Comparison of ENCODE assay signal across 2 cellular contexts in genomic region chr16:17328971-17329370, GRCh38.
TF ChIP-seq lines count a peak whose summit lies in the region.

No MANE protein-coding gene starts in this region.

TF ChIP-seq in SK-N-SH, 30 proteins besides CTCF, POLR2A, EP300 and RAD21 (continued from another document):
- TF ChIP-seq REST (IDR thresholded peaks at IDR 0.05; ENCODE audit: low read depth, low read length), result no peak

TF ChIP-seq in SK-N-SH treated with all-trans-retinoic acid at 6 μM for 48 hours, 23 proteins besides CTCF, POLR2A, EP300 and RAD21 (continued from another document):
- TF ChIP-seq PPARA (CRISPR knock-in tag; IDR thresholded peaks at IDR 0.05; ENCODE audit: borderline replicate concordance) (no peak), ZFP30 (CRISPR knock-in tag; IDR thresholded peaks at IDR 0.05) (no peak), ISL1 (CRISPR knock-in tag; IDR thresholded peaks at IDR 0.05) (no peak), POU6F1 (CRISPR knock-in tag; IDR thresholded peaks at IDR 0.05; ENCODE audit: borderline replicate concordance, low read depth) (no peak), ZFP3 (CRISPR knock-in tag; IDR thresholded peaks at IDR 0.05) (no peak), ZNF565 (CRISPR knock-in tag; conservative IDR thresholded peaks at IDR 0.05; ENCODE audit: low read depth) (no peak), CREB5 (CRISPR knock-in tag; IDR thresholded peaks at IDR 0.05; ENCODE audit: low read depth) (no peak)
- TF ChIP-seq, protein P1, sequence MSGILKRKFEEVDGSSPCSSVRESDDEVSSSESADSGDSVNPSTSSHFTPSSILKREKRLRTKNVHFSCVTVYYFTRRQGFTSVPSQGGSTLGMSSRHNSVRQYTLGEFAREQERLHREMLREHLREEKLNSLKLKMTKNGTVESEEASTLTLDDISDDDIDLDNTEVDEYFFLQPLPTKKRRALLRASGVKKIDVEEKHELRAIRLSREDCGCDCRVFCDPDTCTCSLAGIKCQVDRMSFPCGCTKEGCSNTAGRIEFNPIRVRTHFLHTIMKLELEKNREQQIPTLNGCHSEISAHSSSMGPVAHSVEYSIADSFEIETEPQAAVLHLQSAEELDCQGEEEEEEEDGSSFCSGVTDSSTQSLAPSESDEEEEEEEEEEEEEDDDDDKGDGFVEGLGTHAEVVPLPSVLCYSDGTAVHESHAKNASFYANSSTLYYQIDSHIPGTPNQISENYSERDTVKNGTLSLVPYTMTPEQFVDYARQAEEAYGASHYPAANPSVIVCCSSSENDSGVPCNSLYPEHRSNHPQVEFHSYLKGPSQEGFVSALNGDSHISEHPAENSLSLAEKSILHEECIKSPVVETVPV (CRISPR knock-in tag; IDR thresholded peaks at IDR 0.05), result no peak
